Comparison of ENCODE assay signal across 30 cellular contexts in the genomic region with DNA sequence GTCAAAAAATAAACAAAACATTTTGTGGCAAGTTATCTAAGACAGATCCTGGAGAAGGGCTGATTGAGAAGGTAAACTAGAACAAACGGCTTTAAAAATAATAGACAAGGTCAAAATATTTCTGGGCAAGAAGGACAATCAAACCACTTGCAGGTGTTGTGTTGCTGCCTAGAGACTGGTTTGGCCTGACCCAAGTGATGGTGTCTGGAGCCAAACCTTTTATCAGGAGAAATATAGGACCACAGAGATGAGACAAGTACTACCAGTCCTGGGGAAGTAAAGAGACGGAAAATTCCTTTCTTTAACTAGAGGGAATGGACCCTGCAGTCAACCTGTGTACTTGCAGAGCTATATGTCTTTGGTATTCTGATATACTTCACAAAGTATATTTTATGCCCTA. TPM values are rescaled to one million over a fixed set of nuclear protein-coding genes. Genes with fewer than 3 reads are reported as not detected.
DNase-seq lines count a peak whose midpoint lies in the region; ATAC-seq and TF ChIP-seq lines count a peak whose summit lies in the region.
"Had no signal": no experiment of that assay in that cellular context is flagged by ENCODE, and none has a peak within 500 bp of the region (broad histone marks: within the 10 kb centered on the region; RNA-seq: fewer than 3 reads in every experiment).

No MANE protein-coding gene starts in this region.

- no peak overlapping the region for H3K4me3 ChIP-seq in heart left ventricle
- no peak overlapping the region for H3K4me3 ChIP-seq in gastroesophageal sphincter
- no peak overlapping the region for H3K4me3 ChIP-seq in testis
- H3K4me3 ChIP-seq: esophagus squamous epithelium, GM23248, hepatocyte, lung, psoas muscle, sigmoid colon, SJCRH30, upper lobe of left lung had no signal

- H3K4me1 ChIP-seq in heart left ventricle: peaks cover 0 to 66% (median 21%) of the 10 kb centered on the region in 12 donors
- peaks cover 8 to 50% (median 8%) of the 10 kb centered on the region in 3 donors for H3K4me1 ChIP-seq in gastroesophageal sphincter
- H3K4me1 ChIP-seq in testis: no peaks in the 10 kb centered on the region
- H3K4me1 ChIP-seq: esophagus squamous epithelium had no signal

- H3K27ac Mint-ChIP-seq in activated CD8-positive, alpha-beta T cell treated with anti-CD3 and anti-CD28 coated beads for 36 hours: peak overlapping the region; percentile 69
- H3K27ac Mint-ChIP-seq in activated CD8-positive, alpha-beta T cell treated with anti-CD3 and anti-CD28 coated beads, Interleukin-2, amount 10 ng/mL, durations not matched to agents 7 days and 5 days: no peak overlapping the region
- H3K27ac Mint-ChIP-seq: activated T-helper 2 cell treated with anti-CD3 and anti-CD28 coated beads, Interferon-gamma antibody, Interleukin-2, Interleukin-4, amounts not matched to agents 10 μg/mL and 5 μg/mL and 100 μg/mL, durations not matched to agents 14 hours and 24 hours and 36 hours; CD14-positive monocyte; dendritic cell treated with granulocyte-macrophage colony-stimulating factor and Interleukin-4, amounts not matched to agents 40 ng/mL and 50 ng/mL, for 4 days; natural killer cell treated with Interleukin-12 subunit alpha and Interleukin-12 subunit beta and Interleukin-15 and Interleukin-18, amount 100 ng/mL, for 72 hours had no signal

- TF ChIP-seq POLR2A in heart left ventricle (IDR thresholded peaks at IDR 0.05) (no peak), gastroesophageal sphincter (IDR thresholded peaks at IDR 0.05) (no peak), testis (IDR thresholded peaks at IDR 0.05) (no peak)

- H3K9me3 Mint-ChIP-seq in activated CD8-positive, alpha-beta T cell treated with anti-CD3 and anti-CD28 coated beads for 36 hours: no peaks in the 10 kb centered on the region
- H3K9me3 Mint-ChIP-seq in activated CD8-positive, alpha-beta T cell treated with anti-CD3 and anti-CD28 coated beads, Interleukin-2, amount 10 ng/mL, durations not matched to agents 7 days and 5 days (ENCODE audit: insufficient read depth): no peaks in the 10 kb centered on the region
- H3K9me3 Mint-ChIP-seq: activated T-helper 2 cell treated with anti-CD3 and anti-CD28 coated beads, Interferon-gamma antibody, Interleukin-2, Interleukin-4, amounts not matched to agents 10 μg/mL and 5 μg/mL and 100 μg/mL, durations not matched to agents 14 hours and 24 hours and 36 hours; CD14-positive monocyte; dendritic cell treated with granulocyte-macrophage colony-stimulating factor and Interleukin-4, amounts not matched to agents 40 ng/mL and 50 ng/mL, for 4 days; natural killer cell treated with Interleukin-12 subunit alpha and Interleukin-12 subunit beta and Interleukin-15 and Interleukin-18, amount 100 ng/mL, for 72 hours had no signal

- POLR2A ChIA-PET in activated CD8-positive, alpha-beta T cell treated with anti-CD3 and anti-CD28 coated beads for 36 hours (lab: Charles Lee): interaction anchor here (1.0 to 1.6 kb wide), 2 partner anchors 11 to 36 kb away, joined by 3 read pairs; no protein-coding TSS in a partner anchor
- POLR2A ChIA-PET in activated CD8-positive, alpha-beta T cell treated with anti-CD3 and anti-CD28 coated beads, Interleukin-2, amount 10 ng/mL, durations not matched to agents 7 days and 5 days (lab: Charles Lee): no interaction called here

- H3K27ac ChIP-seq in heart left ventricle (peak overlapping the region in 7 of 12 donors; percentile 0 to 61 (median 19)), gastroesophageal sphincter (peak overlapping the region; percentile 24 to 68 (median 40)), testis (no peak overlapping the region)
- H3K27ac ChIP-seq: esophagus squamous epithelium, GM23248, hepatocyte, psoas muscle, SJCRH30, upper lobe of left lung, VCaP had no signal

- no peak for TF ChIP-seq EP300 in gastroesophageal sphincter (IDR thresholded peaks at IDR 0.05)

- no peak overlapping the region for H3K4me3 Mint-ChIP-seq in activated CD8-positive, alpha-beta T cell treated with anti-CD3 and anti-CD28 coated beads for 36 hours
- no peak overlapping the region for H3K4me3 Mint-ChIP-seq in activated CD8-positive, alpha-beta T cell treated with anti-CD3 and anti-CD28 coated beads, Interleukin-2, amount 10 ng/mL, durations not matched to agents 7 days and 5 days
- H3K4me3 Mint-ChIP-seq: CD14-positive monocyte; dendritic cell treated with granulocyte-macrophage colony-stimulating factor and Interleukin-4, amounts not matched to agents 40 ng/mL and 50 ng/mL, for 4 days; natural killer cell treated with Interleukin-12 subunit alpha and Interleukin-12 subunit beta and Interleukin-15 and Interleukin-18, amount 100 ng/mL, for 72 hours had no signal

- H3K36me3 Mint-ChIP-seq in activated CD8-positive, alpha-beta T cell treated with anti-CD3 and anti-CD28 coated beads for 36 hours (ENCODE audit: low read depth): no peaks in the 10 kb centered on the region
- no peaks in the 10 kb centered on the region for H3K36me3 Mint-ChIP-seq in activated CD8-positive, alpha-beta T cell treated with anti-CD3 and anti-CD28 coated beads, Interleukin-2, amount 10 ng/mL, durations not matched to agents 7 days and 5 days (ENCODE audit: low read depth)
- H3K36me3 Mint-ChIP-seq: CD14-positive monocyte; natural killer cell treated with Interleukin-12 subunit alpha and Interleukin-12 subunit beta and Interleukin-15 and Interleukin-18, amount 100 ng/mL, for 72 hours had no signal

- no peak for DNase-seq in activated CD8-positive, alpha-beta T cell treated with anti-CD3 and anti-CD28 coated beads for 36 hours
- no peak for DNase-seq in activated CD8-positive, alpha-beta T cell treated with anti-CD3 and anti-CD28 coated beads, Interleukin-2, amount 10 ng/mL, durations not matched to agents 7 days and 5 days
- DNase-seq in heart left ventricle: no peak
- no peak for DNase-seq in cardiac septum (ENCODE audit: low spot score)
- no peak for DNase-seq in ecto neural progenitor cell (ENCODE audit: low spot score)
- DNase-seq in testis: no peak
- DNase-seq: activated CD4-positive, alpha-beta T cell treated with anti-CD3 and anti-CD28 coated beads for 4 hours; esophagus squamous epithelium; GM23248; kidney glomerular epithelial cell; NCI-H1694; NCI-H446; NCI-H748 treated with DMSO at 0.1 percent for 48 hours; occipital lobe; psoas muscle; sigmoid colon; SJCRH30; stimulated activated CD4-positive, alpha-beta T cell treated with anti-CD3 and anti-CD28 coated beads, Interleukin-4, amount 100 ng/mL, for 24 hours; SW 1271; T1000; upper lobe of left lung had no signal

- H3K9me3 ChIP-seq in heart left ventricle: no peaks in the 10 kb centered on the region
- H3K9me3 ChIP-seq in gastroesophageal sphincter: no peaks in the 10 kb centered on the region
- H3K9me3 ChIP-seq in testis: no peaks in the 10 kb centered on the region
- H3K9me3 ChIP-seq: esophagus squamous epithelium, psoas muscle, sigmoid colon, SJCRH30, upper lobe of left lung had no signal

- no peak for ATAC-seq in activated CD8-positive, alpha-beta T cell treated with anti-CD3 and anti-CD28 coated beads for 36 hours
- no peak for ATAC-seq in activated CD8-positive, alpha-beta T cell treated with anti-CD3 and anti-CD28 coated beads, Interleukin-2, amount 10 ng/mL, durations not matched to agents 7 days and 5 days
- ATAC-seq in heart left ventricle (peak; percentile 38 to 55 (median 48)), gastroesophageal sphincter (no peak), GM19328 (IDR thresholded peaks at IDR 0.05; ENCODE audit: unreplicated experiment) (no peak)
- ATAC-seq: natural killer cell treated with Interleukin-12 subunit alpha and Interleukin-12 subunit beta and Interleukin-15 and Interleukin-18, amount 100 ng/mL, for 72 hours; psoas muscle had no signal

- H3K27me3 Mint-ChIP-seq in activated CD8-positive, alpha-beta T cell treated with anti-CD3 and anti-CD28 coated beads for 36 hours: no peaks in the 10 kb centered on the region
- peaks cover 3% of the 10 kb centered on the region for H3K27me3 Mint-ChIP-seq in activated CD8-positive, alpha-beta T cell treated with anti-CD3 and anti-CD28 coated beads, Interleukin-2, amount 10 ng/mL, durations not matched to agents 7 days and 5 days (ENCODE audit: low read depth)
- H3K27me3 Mint-ChIP-seq: dendritic cell treated with granulocyte-macrophage colony-stimulating factor and Interleukin-4, amounts not matched to agents 40 ng/mL and 50 ng/mL, for 4 days had no signal

- no peak for TF ChIP-seq CTCF in activated CD8-positive, alpha-beta T cell treated with anti-CD3 and anti-CD28 coated beads for 36 hours (IDR thresholded peaks at IDR 0.05)
- TF ChIP-seq CTCF in heart left ventricle (IDR thresholded peaks at IDR 0.05): no peak
- TF ChIP-seq CTCF in gastroesophageal sphincter (IDR thresholded peaks at IDR 0.05): no peak
- no peak for TF ChIP-seq CTCF in testis (IDR thresholded peaks at IDR 0.05)

- CTCF ChIA-PET in activated CD8-positive, alpha-beta T cell treated with anti-CD3 and anti-CD28 coated beads for 36 hours (lab: Charles Lee): interaction anchor here (1.1 to 1.8 kb wide), 4 partner anchors 11 to 449 kb away, joined by 3 to 8 read pairs (median 6); no protein-coding TSS in a partner anchor
- CTCF ChIA-PET in activated CD8-positive, alpha-beta T cell treated with anti-CD3 and anti-CD28 coated beads, Interleukin-2, amount 10 ng/mL, durations not matched to agents 7 days and 5 days (lab: Charles Lee): interaction anchor here (2.0 kb wide), 1 partner anchor 11 kb away, joined by 10 read pairs; no protein-coding TSS in a partner anchor

- 49 to 60% (median 55%) methylated on average over 2 of the region's 2 CpGs for WGBS in heart left ventricle, 4 donors
- WGBS in gastroesophageal sphincter (ENCODE audit: low coverage in 1 of 2), 2 donors: 83 to 100% methylated on average over 1 to 2 of the region's 2 CpGs
- 85 to 90% methylated on average over 2 of the region's 2 CpGs for WGBS in testis, 2 donors

- H3K4me1 Mint-ChIP-seq in activated CD8-positive, alpha-beta T cell treated with anti-CD3 and anti-CD28 coated beads for 36 hours (ENCODE audit: low read depth): peaks cover 48% of the 10 kb centered on the region
- H3K4me1 Mint-ChIP-seq in activated CD8-positive, alpha-beta T cell treated with anti-CD3 and anti-CD28 coated beads, Interleukin-2, amount 10 ng/mL, durations not matched to agents 7 days and 5 days (ENCODE audit: low read depth): peaks cover 12% of the 10 kb centered on the region
- H3K4me1 Mint-ChIP-seq: CD14-positive monocyte had no signal

- no peaks in the 10 kb centered on the region for H3K36me3 ChIP-seq in heart left ventricle
- no peaks in the 10 kb centered on the region for H3K36me3 ChIP-seq in gastroesophageal sphincter
- H3K36me3 ChIP-seq in testis (ENCODE audit: low read depth, missing control alignments): no peaks in the 10 kb centered on the region
- H3K36me3 ChIP-seq: esophagus squamous epithelium, sigmoid colon, SJCRH30, upper lobe of left lung had no signal

- intact Hi-C loops in activated CD8-positive, alpha-beta T cell treated with anti-CD3 and anti-CD28 coated beads for 36 hours (cut with micrococcal nuclease): no loop called here
- intact Hi-C loops in heart left ventricle (cut with DNase I): loop anchor here in 2 of 10 donors (5.0 kb wide), 1 partner anchor 41 kb away; no protein-coding TSS in a partner anchor
- intact Hi-C loops in cardiac septum (cut with DNase I): no loop called here
- intact Hi-C loops in testis (cut with DNase I; ENCODE audit: low total_unique reads): no loop called here

- no peaks in the 10 kb centered on the region for H3K27me3 ChIP-seq in heart left ventricle
- no peaks in the 10 kb centered on the region for H3K27me3 ChIP-seq in gastroesophageal sphincter
- no peaks in the 10 kb centered on the region for H3K27me3 ChIP-seq in testis
- H3K27me3 ChIP-seq: esophagus squamous epithelium, sigmoid colon, SJCRH30, upper lobe of left lung had no signal

RNA-seq across cellular contexts. Expression of a gene that starts 44.2 kb away (rescaled TPM):
- total RNA-seq in activated CD8-positive, alpha-beta T cell treated with anti-CD3 and anti-CD28 coated beads for 36 hours: under 1 TPM; 0.68 to 0.69 TPM
- total RNA-seq in activated CD8-positive, alpha-beta T cell treated with anti-CD3 and anti-CD28 coated beads, Interleukin-2, amount 10 ng/mL, durations not matched to agents 7 days and 5 days: under 1 TPM; 0.08 to 0.18 TPM
- total RNA-seq in heart left ventricle: 100 to 1,000 TPM in 3 of 9 donors, 10 to 100 TPM in 6; 65.9 to 126 (median 97.6) TPM
- polyA plus RNA-seq in heart left ventricle: 10 to 100 TPM; 22.0 to 33.3 TPM
- 82.5 TPM for total RNA-seq in cardiac septum
- total RNA-seq in gastroesophageal sphincter: 10 to 100 TPM; 23.4 to 89.2 (median 47.4) TPM
- 1 to 10 TPM; 2.1 to 2.4 TPM for total RNA-seq in testis
- polyA plus RNA-seq in testis (ENCODE audit: insufficient read depth, low read depth, low replicate concordance): 2.6 TPM
- total RNA-seq: SJCRH30 had no signal

Comparison
In these comparisons a context has a peak if more than half of its experiments do, and no peak if none do; other contexts are left out.
1. ATAC-seq: peak in heart left ventricle (4 of 4); none in activated CD8-positive, alpha-beta T cell treated with anti-CD3 and anti-CD28 coated beads for 36 hours (single experiment), activated CD8-positive, alpha-beta T cell treated with anti-CD3 and anti-CD28 coated beads, Interleukin-2, amount 10 ng/mL, durations not matched to agents 7 days and 5 days (single experiment), gastroesophageal sphincter (single experiment) and GM19328 (single experiment).
2. H3K27ac ChIP-seq: peak in heart left ventricle (7 of 12) and gastroesophageal sphincter (4 of 4); none in testis (0 of 2).
3. RNA of a gene that starts 44.2 kb away (total RNA-seq): 65.9 to 126 TPM in heart left ventricle, 82.5 TPM in cardiac septum (single experiment) and 23.4 to 89.2 TPM in gastroesophageal sphincter; 2.1 to 2.4 TPM in testis, 0.68 to 0.69 TPM in activated CD8-positive, alpha-beta T cell treated with anti-CD3 and anti-CD28 coated beads for 36 hours and 0.08 to 0.18 TPM in activated CD8-positive, alpha-beta T cell treated with anti-CD3 and anti-CD28 coated beads, Interleukin-2, amount 10 ng/mL, durations not matched to agents 7 days and 5 days; every median in the first group is over 4 times any median in the second.